8 cellular contexts compared by ENCODE assay signal in genomic region chr9:133335924-133336811, GRCh38.
A peak's percentile ranks its signal among the peaks of the same experiment; 100 is the strongest.
DNase-seq lines count a peak whose midpoint lies in the region; ATAC-seq and TF ChIP-seq lines count a peak whose summit lies in the region.

Gene SURF6, minus strand, starts transcription at chr9:133336188. Its CDS starts 56 bp downstream, at chr9:133336132.

- no peak for TF ChIP-seq CTCF in GM10266 (IDR thresholded peaks at IDR 0.05; ENCODE audit: control insufficient read depth, insufficient read depth, low read depth, missing control alignments)

- DNase-seq in GM10266 (ENCODE audit: extremely low spot score): peak; percentile 94
- peak; percentile 87 for DNase-seq in NCI-H1105 (lab: John Stamatoyannopoulos, UW)
- DNase-seq in activated naive CD4-positive, alpha-beta T cell treated with anti-CD3 and anti-CD28 coated beads, Interleukin-2, amount 50 U/mL, for 16 hours: peak; percentile 96
- peak; percentile 89 for DNase-seq in germinal center (ENCODE audit: low spot score)
- DNase-seq in nucleus accumbens (lab: John Stamatoyannopoulos, UW): peak in 55 of 56 donors; percentile 56 to 94 (median 84)
- peak; percentile 89 for DNase-seq in superior temporal gyrus (ENCODE audit: extremely low spot score)

- ATAC-seq in HG02642 (IDR thresholded peaks at IDR 0.05; ENCODE audit: poor library complexity, unreplicated experiment) (peak; percentile 85), SK-N-SH treated with all-trans-retinoic acid at 6 μM for 48 hours (peak; percentile 96)

TF ChIP-seq in SK-N-SH treated with all-trans-retinoic acid at 6 μM for 48 hours, 23 proteins besides CTCF, POLR2A, EP300 and RAD21:
- TF ChIP-seq PPARA (CRISPR knock-in tag; IDR thresholded peaks at IDR 0.05; ENCODE audit: borderline replicate concordance) (no peak), CSDC2 (CRISPR knock-in tag; IDR thresholded peaks at IDR 0.05) (0 out of 2 replicates have a peak, but pooled peaks have one; percentile 59), ZNF8 (CRISPR knock-in tag; IDR thresholded peaks at IDR 0.05) (no peak), TSHZ2 (CRISPR knock-in tag; IDR thresholded peaks at IDR 0.05) (0 out of 2 replicates have a peak, but pooled peaks have one; percentile 22), ISL1 (CRISPR knock-in tag; IDR thresholded peaks at IDR 0.05) (no peak), CSRNP3 (CRISPR knock-in tag; IDR thresholded peaks at IDR 0.05) (no peak), PATZ1 (CRISPR knock-in tag; IDR thresholded peaks at IDR 0.05; ENCODE audit: borderline replicate concordance) (no peak), CREB5 (CRISPR knock-in tag; IDR thresholded peaks at IDR 0.05; ENCODE audit: low read depth) (no peak), TOX (CRISPR knock-in tag; IDR thresholded peaks at IDR 0.05; ENCODE audit: borderline replicate concordance) (no peak), ZNF70 (CRISPR knock-in tag; IDR thresholded peaks at IDR 0.05) (no peak), ZC3H10 (CRISPR knock-in tag; IDR thresholded peaks at IDR 0.05) (no peak), ZNF565 (CRISPR knock-in tag; conservative IDR thresholded peaks at IDR 0.05; ENCODE audit: low read depth) (no peak), ZFP3 (CRISPR knock-in tag; IDR thresholded peaks at IDR 0.05) (peak; percentile 14; the same call in 1 of the 2 replicates), OSR1 (CRISPR knock-in tag; IDR thresholded peaks at IDR 0.05) (no peak), POU6F1 (CRISPR knock-in tag; IDR thresholded peaks at IDR 0.05; ENCODE audit: borderline replicate concordance, low read depth) (no peak), ARNTL (CRISPR knock-in tag; IDR thresholded peaks at IDR 0.05; ENCODE audit: borderline replicate concordance, low read depth) (no peak), ESRRG (CRISPR knock-in tag; IDR thresholded peaks at IDR 0.05) (no peak), BACH2 (CRISPR knock-in tag; IDR thresholded peaks at IDR 0.05; ENCODE audit: borderline replicate concordance) (no peak), SNAI2 (CRISPR knock-in tag; IDR thresholded peaks at IDR 0.05) (no peak), RARB (CRISPR knock-in tag; IDR thresholded peaks at IDR 0.05) (no peak), GLIS3 (CRISPR knock-in tag; IDR thresholded peaks at IDR 0.05) (no peak)
TF ChIP-seq in SK-N-SH treated with all-trans-retinoic acid at 6 μM for 48 hours: peak in this region for 3.

Comparison
In these comparisons a context has a peak if more than half of its experiments do, and no peak if none do; other contexts are left out.
1. Peak in every context shown above with its lines: DNase-seq and ATAC-seq.